Comparison of ENCODE assay signal across 8 cellular contexts in the genomic region with DNA sequence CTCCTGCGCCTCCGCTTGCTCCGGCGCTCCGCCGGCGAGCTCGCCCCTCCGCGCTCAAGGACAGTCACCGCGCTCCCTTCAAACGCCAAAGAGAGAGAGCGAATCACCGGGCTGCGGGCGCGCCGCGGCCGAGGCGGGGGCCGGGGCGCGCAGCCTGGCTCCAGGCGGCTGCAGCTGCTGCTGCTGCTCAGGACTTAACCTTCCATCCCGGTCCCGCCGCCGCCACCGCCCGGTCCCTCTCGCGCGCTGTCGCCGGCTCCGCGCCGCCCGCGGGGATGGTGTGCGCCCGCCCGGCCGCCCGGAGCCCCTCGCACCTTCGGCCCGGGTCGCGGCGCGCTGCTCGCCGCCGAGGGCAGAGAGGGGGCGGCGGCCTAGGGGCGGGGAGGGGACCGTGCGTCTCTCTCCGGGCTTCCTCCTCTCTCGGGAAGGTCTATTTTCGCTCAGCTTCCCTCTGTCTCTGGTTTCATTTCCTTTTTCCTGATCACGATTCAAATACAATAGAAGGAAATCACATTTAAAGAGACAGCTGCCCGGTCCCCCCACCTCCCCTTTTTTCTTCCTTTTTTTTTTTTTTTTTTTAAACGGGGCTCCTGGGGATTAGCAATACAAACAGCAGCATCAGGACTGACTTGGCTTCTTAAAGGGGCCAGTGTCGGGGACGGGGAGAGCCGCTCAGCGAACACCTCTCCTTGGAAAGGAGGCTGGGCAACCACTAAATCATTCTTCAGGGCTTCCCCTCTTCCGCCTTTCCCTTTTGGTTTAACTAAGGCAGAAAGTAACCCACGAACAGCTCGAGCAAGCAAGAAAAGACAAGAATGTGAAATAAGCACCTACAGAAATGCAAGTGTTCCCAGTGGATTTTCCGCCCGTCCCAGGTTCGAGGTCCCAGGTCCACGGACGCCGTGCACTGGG. TPM values are rescaled to one million over a fixed set of nuclear protein-coding genes. Genes with fewer than 3 reads are reported as not detected.
DNase-seq lines count a peak whose midpoint lies in the region; ATAC-seq, FAIRE-seq and TF ChIP-seq lines count a peak whose summit lies in the region.

No MANE protein-coding gene starts in this region.

- POLR2A ChIA-PET in HepG2 (lab: Yijun Ruan, JAX) = no interaction called here

- H4K20me1 ChIP-seq in HepG2 (ENCODE audit: insufficient read depth, low read length) = no peaks in the 10 kb centered on the region

- CTCF ChIA-PET in HepG2 (lab: Yijun Ruan, JAX; ENCODE audit: low intra/inter-chr PET ratio, low total read pairs) = no interaction called here

- in situ Hi-C loops in HepG2 (cut with HindIII; ENCODE audit: extremely low pct_ligation_motif_present, low pct_unique_long_range_greater_than_20kb) = loop anchor here (25.0 kb wide), 1 partner anchor 493 kb away; a partner anchor contains a TSS

- no peak for TF ChIP-seq RAD21 in HepG2 (CRISPR knock-in tag; IDR thresholded peaks at IDR 0.05)

- peak overlapping the region; percentile 49 for H3K4me2 ChIP-seq in HepG2 (ENCODE audit: low read depth, low read length)

- H3K27me3 Mint-ChIP-seq in stimulated activated naive CD8-positive, alpha-beta T cell treated with anti-CD3 and anti-CD28 coated beads, Interleukin-15, amount 100 ng/mL, for 72 hours = peaks cover 90% of the 10 kb centered on the region

- TF ChIP-seq CTCF in colonic mucosa (IDR thresholded peaks at IDR 0.05) (no peak), HepG2 (CRISPR knock-in tag; IDR thresholded peaks at IDR 0.05) (no peak)

- peaks cover 72% of the 10 kb centered on the region for H3K27me3 ChIP-seq in HUES48 (ENCODE audit: control insufficient read depth, insufficient read depth, low read length)
- peaks cover 24% of the 10 kb centered on the region for H3K27me3 ChIP-seq in colonic mucosa
- H3K27me3 ChIP-seq in HepG2 (ENCODE audit: control insufficient read depth in 1 of 2, insufficient read depth in 2 of 2, low read length in 2 of 2) = peaks cover 6 to 58% of the 10 kb centered on the region in 2 experiments

- H3K4me3 Mint-ChIP-seq in stimulated activated naive CD8-positive, alpha-beta T cell treated with anti-CD3 and anti-CD28 coated beads, Interleukin-15, amount 100 ng/mL, for 72 hours = peak overlapping the region; percentile 90 to 93

- peaks cover 11% of the 10 kb centered on the region for H3K4me1 ChIP-seq in HUES48 (ENCODE audit: control insufficient read depth, insufficient read depth, low read length)
- no peaks in the 10 kb centered on the region for H3K4me1 ChIP-seq in colonic mucosa
- 0 out of 2 replicates have a peak, but pooled peaks cover 9% of the 10 kb centered on the region for H3K4me1 ChIP-seq in HepG2 (ENCODE audit: insufficient read depth, low read length)

- no peak overlapping the region for H3K27ac Mint-ChIP-seq in stimulated activated naive CD8-positive, alpha-beta T cell treated with anti-CD3 and anti-CD28 coated beads, Interleukin-15, amount 100 ng/mL, for 72 hours

- H3K27ac ChIP-seq in HUES48 (ENCODE audit: low read depth, low read length) = no peak overlapping the region
- H3K27ac ChIP-seq in colonic mucosa = peak overlapping the region; percentile 60
- no peak overlapping the region for H3K27ac ChIP-seq in HepG2 (ENCODE audit: extremely low read length, insufficient read depth, low read length)

- no peak overlapping the region for H2AFZ ChIP-seq in HepG2 (ENCODE audit: low read length)

- H3K36me3 ChIP-seq in HUES48 (ENCODE audit: control insufficient read depth, insufficient read depth, low read length) (no peaks in the 10 kb centered on the region), colonic mucosa (no peaks in the 10 kb centered on the region), HepG2 (replicated peaks in 1 of 2; ENCODE audit: control insufficient read depth in 1 of 2, insufficient read depth in 2 of 2, low read length in 2 of 2) (no peaks in the 10 kb centered on the region)

- ATAC-seq in HepG2 (peak; percentile 72), HG03175 (IDR thresholded peaks at IDR 0.05; ENCODE audit: unreplicated experiment) (no peak)
- peak; percentile 67 for ATAC-seq in stimulated activated naive CD8-positive, alpha-beta T cell treated with anti-CD3 and anti-CD28 coated beads, Interleukin-15, amount 100 ng/mL, for 72 hours

- no peak for TF ChIP-seq POLR2A in HepG2 (IDR thresholded peaks at IDR 0.05; ENCODE audit: insufficient read depth in 1 of 2, low read depth in 2 of 2, low read length in 2 of 2)

- H3K9me3 Mint-ChIP-seq in stimulated activated naive CD8-positive, alpha-beta T cell treated with anti-CD3 and anti-CD28 coated beads, Interleukin-15, amount 100 ng/mL, for 72 hours = no peaks in the 10 kb centered on the region

- DNase-seq in stimulated activated CD4-positive, alpha-beta T cell treated with anti-CD3 and anti-CD28 coated beads, Interleukin-15, amount 100 ng/mL, for 24 hours = peak; percentile 40
- DNase-seq in stimulated activated CD4-positive, alpha-beta T cell treated with anti-CD3 and anti-CD28 coated beads, Interleukin-1b, Interleukin-23, amount 100 ng/mL, for 48 hours = no peak
- DNase-seq in RPMI7951 (ENCODE audit: low read depth) (peak; percentile 26), colonic mucosa (peak; percentile 49), HepG2 (ENCODE audit: low spot score) (no peak)
- DNase-seq in stimulated activated naive CD8-positive, alpha-beta T cell treated with anti-CD3 and anti-CD28 coated beads, Interleukin-15, amount 100 ng/mL, for 72 hours = no peak

- H3K4me1 Mint-ChIP-seq in stimulated activated naive CD8-positive, alpha-beta T cell treated with anti-CD3 and anti-CD28 coated beads, Interleukin-15, amount 100 ng/mL, for 72 hours = peaks cover 18% of the 10 kb centered on the region

- no TSS peak for BruUV-seq in HepG2 (replicated peaks; lab: Mats Ljungman, UMichigan)

- no peak for FAIRE-seq in HepG2 (lab: Jason Lieb, UNC)

- TF ChIP-seq EP300 in HepG2 (IDR thresholded peaks at IDR 0.05; ENCODE audit: low read depth in 2 of 2, low read length in 2 of 2) = no peak
- TF ChIP-seq EP300 in HepG2 (CRISPR knock-in tag; IDR thresholded peaks at IDR 0.05; ENCODE audit: borderline replicate concordance) = no peak

- peak overlapping the region; percentile 73 for H3K4me3 ChIP-seq in HUES48 (ENCODE audit: low read depth, low read length)
- peak overlapping the region; percentile 51 for H3K4me3 ChIP-seq in colonic mucosa
- peak overlapping the region; percentile 22 to 57 (median 40); a peak in 4 of 6 replicates for H3K4me3 ChIP-seq in HepG2 (replicated peaks in 1 of 3; ENCODE audit: insufficient read depth in 1 of 3, low read depth in 2 of 3, low read length in 3 of 3)

- no peaks in the 10 kb centered on the region for H3K79me2 ChIP-seq in HepG2 (ENCODE audit: insufficient read depth, low read length)

- intact Hi-C loops in colonic mucosa (cut with DNase I) (no loop called here), HepG2 (cut with micrococcal nuclease; ENCODE audit: unreplicated experiment) (no loop called here)

- WGBS in HepG2 (ENCODE audit: low lambda C conversion rate) = 14% methylated on average over 15 of the region's 81 CpGs

- no peak overlapping the region for H3K9ac ChIP-seq in HUES48 (ENCODE audit: low read depth, low read length)
- peak overlapping the region in 1 of 2 donors; percentile 53 for H3K9ac ChIP-seq in colonic mucosa (ENCODE audit: low read depth in 2 of 2, low read length in 2 of 2)
- H3K9ac ChIP-seq in HepG2 (ENCODE audit: insufficient read depth, low read depth, low read length) = no peak overlapping the region

- no peaks in the 10 kb centered on the region for H3K9me3 ChIP-seq in HUES48 (ENCODE audit: control insufficient read depth, insufficient read depth, low read length)
- no peaks in the 10 kb centered on the region for H3K9me3 ChIP-seq in colonic mucosa
- no peaks in the 10 kb centered on the region for H3K9me3 ChIP-seq in HepG2 (ENCODE audit: low read length)

TF ChIP-seq in HepG2, 621 proteins besides CTCF, POLR2A, EP300 and RAD21 (continues in another document):
- TF ChIP-seq, protein P1, sequence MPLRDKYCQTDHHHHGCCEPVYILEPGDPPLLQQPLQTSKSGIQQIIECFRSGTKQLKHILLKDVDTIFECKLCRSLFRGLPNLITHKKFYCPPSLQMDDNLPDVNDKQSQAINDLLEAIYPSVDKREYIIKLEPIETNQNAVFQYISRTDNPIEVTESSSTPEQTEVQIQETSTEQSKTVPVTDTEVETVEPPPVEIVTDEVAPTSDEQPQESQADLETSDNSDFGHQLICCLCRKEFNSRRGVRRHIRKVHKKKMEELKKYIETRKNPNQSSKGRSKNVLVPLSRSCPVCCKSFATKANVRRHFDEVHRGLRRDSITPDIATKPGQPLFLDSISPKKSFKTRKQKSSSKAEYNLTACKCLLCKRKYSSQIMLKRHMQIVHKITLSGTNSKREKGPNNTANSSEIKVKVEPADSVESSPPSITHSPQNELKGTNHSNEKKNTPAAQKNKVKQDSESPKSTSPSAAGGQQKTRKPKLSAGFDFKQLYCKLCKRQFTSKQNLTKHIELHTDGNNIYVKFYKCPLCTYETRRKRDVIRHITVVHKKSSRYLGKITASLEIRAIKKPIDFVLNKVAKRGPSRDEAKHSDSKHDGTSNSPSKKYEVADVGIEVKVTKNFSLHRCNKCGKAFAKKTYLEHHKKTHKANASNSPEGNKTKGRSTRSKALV (CRISPR knock-in tag; IDR thresholded peaks at IDR 0.05) = peak; percentile 58; the same call in 1 of the 2 replicates

RNA-seq across cellular contexts. Expression of a gene that starts 22.1 kb away (rescaled TPM):
- 0.12 and 0.59 TPM in 2 replicates for total RNA-seq in RPMI7951 (2014; rRNA removed; shearing (Covaris generic))
- total RNA-seq in colonic mucosa (10 to 100 TPM in 1 of 2 donors, 1 to 10 TPM in 1; 7.2 to 11.3 TPM), HepG2 (2016; rRNA removed; fragmentation: Illumina TruSeq; extraction: Trizol) (not detected in 2 replicates)
- total RNA-seq in HepG2 (2016; cell fraction: cytosol; rRNA removed; fragmentation: Illumina TruSeq; extraction: Trizol; ENCODE audit: low read depth) = not detected in 2 replicates
- total RNA-seq in HepG2 (2016; cell fraction: insoluble cytoplasmic fraction; rRNA removed; fragmentation: Illumina TruSeq; extraction: Trizol) = not detected in 2 replicates
- not detected in 2 replicates for total RNA-seq in HepG2 (2016; cell fraction: membrane; rRNA removed; fragmentation: Illumina TruSeq; extraction: Trizol)
- not detected in 2 replicates for total RNA-seq in HepG2 (2016; cell fraction: nucleus; rRNA removed; fragmentation: Illumina TruSeq; extraction: Trizol)
- polyA plus RNA-seq in HepG2 (2011; rRNA removed) = not detected in 2 replicates
- not detected in 2 replicates for polyA plus RNA-seq in HepG2 (2011; cell fraction: cytosol; rRNA removed)
- not detected in 2 replicates for polyA plus RNA-seq in HepG2 (2011; cell fraction: nucleus; rRNA removed)
- not detected in 2 replicates for polyA plus RNA-seq in HepG2 (2012)
- not detected in 2 replicates for polyA plus RNA-seq in HepG2 (2016; cell fraction: cytosol; fragmentation: Illumina TruSeq; extraction: Trizol; ENCODE audit: low read depth)
- not detected in 2 replicates for polyA plus RNA-seq in HepG2 (2016; cell fraction: insoluble cytoplasmic fraction; fragmentation: Illumina TruSeq; extraction: Trizol; ENCODE audit: low read depth)
- polyA plus RNA-seq in HepG2 (2016; cell fraction: membrane; fragmentation: Illumina TruSeq; extraction: Trizol; ENCODE audit: low read depth) = not detected in 2 replicates
- polyA plus RNA-seq in HepG2 (2016; cell fraction: nucleus; fragmentation: Illumina TruSeq; extraction: Trizol; ENCODE audit: insufficient read depth, low read depth) = not detected in 2 replicates
- 0.28 and 0.30 TPM in 2 replicates for polyA minus RNA-seq in HepG2 (2011; rRNA and poly(A)+ RNA removed; ENCODE audit: low replicate concordance)
- not detected in 2 replicates for polyA minus RNA-seq in HepG2 (2011; cell fraction: cytosol; rRNA and poly(A)+ RNA removed)
- polyA minus RNA-seq in HepG2 (2011; cell fraction: nucleus; rRNA and poly(A)+ RNA removed) = not detected in 2 replicates

Comparison
In these comparisons a context has a peak if more than half of its experiments do, and no peak if none do; other contexts are left out.
1. DNase-seq: peak in stimulated activated CD4-positive, alpha-beta T cell treated with anti-CD3 and anti-CD28 coated beads, Interleukin-15, amount 100 ng/mL, for 24 hours (single experiment), RPMI7951 (single experiment) and colonic mucosa (single experiment); none in stimulated activated CD4-positive, alpha-beta T cell treated with anti-CD3 and anti-CD28 coated beads, Interleukin-1b, Interleukin-23, amount 100 ng/mL, for 48 hours (single experiment), HepG2 (single experiment) and stimulated activated naive CD8-positive, alpha-beta T cell treated with anti-CD3 and anti-CD28 coated beads, Interleukin-15, amount 100 ng/mL, for 72 hours (0 of 2).
2. Peak in every context shown above with its lines, with median percentiles within 50 percentile points of each other: H3K4me3 ChIP-seq.